In the genomic region with DNA sequence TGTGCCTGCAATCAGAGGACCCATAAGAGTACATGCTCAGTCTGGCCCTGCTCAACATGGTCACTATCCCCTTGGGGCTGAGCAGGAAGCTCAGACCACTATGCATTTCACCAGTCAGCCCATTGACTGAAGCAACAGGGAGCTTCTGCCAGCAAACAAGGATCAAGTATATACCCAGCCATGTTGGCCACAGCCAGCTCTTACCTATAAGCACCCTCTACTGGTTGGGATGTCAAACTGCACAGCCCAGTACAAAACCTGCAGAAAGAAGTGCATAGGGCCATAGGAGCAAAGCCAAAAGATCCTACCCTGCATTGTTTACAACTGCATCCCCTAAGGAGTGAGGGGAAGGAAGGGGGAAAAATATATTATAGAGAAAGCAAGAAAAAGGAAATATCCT, we compare ENCODE assay signal across 8 cellular contexts.
DNase-seq lines count a peak whose midpoint lies in the region; ATAC-seq and TF ChIP-seq lines count a peak whose summit lies in the region.

No MANE protein-coding gene starts in this region.

- H3K9me3 ChIP-seq in OCI-LY7 (ENCODE audit: low read length), result no peaks in the 10 kb centered on the region
- no peaks in the 10 kb centered on the region for H3K9me3 ChIP-seq in CD8-positive, alpha-beta memory T cell (ENCODE audit: low read length)

- H3K36me3 ChIP-seq in OCI-LY7 (ENCODE audit: insufficient read depth, low read length), result no peaks in the 10 kb centered on the region
- H3K36me3 ChIP-seq in CD8-positive, alpha-beta memory T cell (ENCODE audit: insufficient read depth, low read length), result no peaks in the 10 kb centered on the region

- H3K36me3 Mint-ChIP-seq in CD8-positive, alpha-beta memory T cell, result peaks cover 0 to 8% (median 0%) of the 10 kb centered on the region in 3 donors
- peaks cover 0 to 13% (median 2%) of the 10 kb centered on the region in 3 donors for H3K36me3 Mint-ChIP-seq in naive thymus-derived CD8-positive, alpha-beta T cell

- H3K27ac ChIP-seq in 22Rv1 (no peak overlapping the region), OCI-LY7 (ENCODE audit: low read depth, low read length, poor library complexity, severe bottlenecking) (no peak overlapping the region)
- H3K27ac ChIP-seq in CD8-positive, alpha-beta memory T cell (ENCODE audit: low read depth, low read length), result no peak overlapping the region

- POLR2A ChIA-PET in OCI-LY7 (lab: Charles Lee), result no interaction called here
- POLR2A ChIA-PET in CD8-positive, alpha-beta memory T cell (lab: Charles Lee), result no interaction called here
- POLR2A ChIA-PET in naive thymus-derived CD8-positive, alpha-beta T cell (lab: Charles Lee), result no interaction called here

- H3K4me3 ChIP-seq in OCI-LY7 (ENCODE audit: low read depth, low read length, poor library complexity, severe bottlenecking) (no peak overlapping the region), foreskin fibroblast (ENCODE audit: low read depth in 1 of 2, low read length in 2 of 2) (no peak overlapping the region)
- no peak overlapping the region for H3K4me3 ChIP-seq in CD8-positive, alpha-beta memory T cell (ENCODE audit: low read length)

- H3K9me3 Mint-ChIP-seq in CD8-positive, alpha-beta memory T cell, result peaks cover 0 to 29% (median 23%) of the 10 kb centered on the region in 5 donors
- peaks cover 2 to 37% (median 12%) of the 10 kb centered on the region in 9 donors for H3K9me3 Mint-ChIP-seq in naive thymus-derived CD8-positive, alpha-beta T cell

- TF ChIP-seq CTCF in 22Rv1 (IDR thresholded peaks at IDR 0.05), result peak; percentile 75
- peak; percentile 59 for TF ChIP-seq CTCF in GM12874 (IDR thresholded peaks at IDR 0.05; ENCODE audit: insufficient read depth, low read depth, low read length)
- peak; percentile 75 for TF ChIP-seq CTCF in OCI-LY7 (conservative IDR thresholded peaks at IDR 0.05; ENCODE audit: low read length)
- peak; percentile 30 for TF ChIP-seq CTCF in foreskin fibroblast (IDR thresholded peaks at IDR 0.05; ENCODE audit: low read depth, low read length)

- H3K4me3 Mint-ChIP-seq in CD8-positive, alpha-beta memory T cell, result no peak overlapping the region
- no peak overlapping the region for H3K4me3 Mint-ChIP-seq in naive thymus-derived CD8-positive, alpha-beta T cell

- no peaks in the 10 kb centered on the region for H3K4me1 ChIP-seq in OCI-LY7 (ENCODE audit: insufficient read depth, low read length, poor library complexity, severe bottlenecking)
- no peaks in the 10 kb centered on the region for H3K4me1 ChIP-seq in CD8-positive, alpha-beta memory T cell (ENCODE audit: insufficient read depth, low read length)

- no peak for ATAC-seq in naive thymus-derived CD8-positive, alpha-beta T cell

- no peaks in the 10 kb centered on the region for H3K27me3 ChIP-seq in CD8-positive, alpha-beta memory T cell (ENCODE audit: insufficient read depth, low read length, poor library complexity, severe bottlenecking)

- H3K9me2 ChIP-seq in OCI-LY7 (ENCODE audit: insufficient read depth, low read length), result no peaks in the 10 kb centered on the region

- CTCF ChIA-PET in OCI-LY7 (lab: Charles Lee; ENCODE audit: unreplicated experiment), result no interaction called here
- CTCF ChIA-PET in CD8-positive, alpha-beta memory T cell (lab: Charles Lee), result no interaction called here

- intact Hi-C loops in OCI-LY7 (cut with micrococcal nuclease; ENCODE audit: unreplicated experiment), result loop anchor here (1.0 kb wide), 1 partner anchor 1134 kb away; no protein-coding TSS in a partner anchor
- intact Hi-C loops in posterior cingulate gyrus (cut with DNase I), result no loop called here

- no peak overlapping the region for H3K4me2 ChIP-seq in OCI-LY7 (ENCODE audit: low read length)

- H3K4me1 Mint-ChIP-seq in CD8-positive, alpha-beta memory T cell, result no peaks in the 10 kb centered on the region
- peaks cover 0 to 1% (median 0%) of the 10 kb centered on the region in 4 donors for H3K4me1 Mint-ChIP-seq in naive thymus-derived CD8-positive, alpha-beta T cell

- H4K20me1 ChIP-seq in OCI-LY7 (ENCODE audit: insufficient read depth, low read length), result no peaks in the 10 kb centered on the region

- peaks cover 0 to 4% of the 10 kb centered on the region in 2 donors for H3K27me3 Mint-ChIP-seq in CD8-positive, alpha-beta memory T cell
- peaks cover 8 to 40% (median 13%) of the 10 kb centered on the region in 5 donors for H3K27me3 Mint-ChIP-seq in naive thymus-derived CD8-positive, alpha-beta T cell

- H3K79me2 ChIP-seq in OCI-LY7 (ENCODE audit: insufficient read depth, low read depth, low read length), result no peaks in the 10 kb centered on the region

- H3K27ac Mint-ChIP-seq in CD8-positive, alpha-beta memory T cell, result peak overlapping the region in 1 of 8 donors; percentile 46
- no peak overlapping the region for H3K27ac Mint-ChIP-seq in naive thymus-derived CD8-positive, alpha-beta T cell

- no TSS peak for BruUV-seq in OCI-LY7 (replicated peaks; lab: Mats Ljungman, UMichigan)

- DNase-seq in OCI-LY7 (ENCODE audit: low spot score), result peak; percentile 34
- DNase-seq in foreskin fibroblast, result peak in 1 of 2 donors; percentile 3
- DNase-seq in RKO (ENCODE audit: low spot score), result no peak
- DNase-seq in CD8-positive, alpha-beta memory T cell, result no peak
- no peak for DNase-seq in naive thymus-derived CD8-positive, alpha-beta T cell
- no peak for DNase-seq in posterior cingulate gyrus

- no peak overlapping the region for H2AFZ ChIP-seq in OCI-LY7 (ENCODE audit: low read length)
